In genomic region chr5:52469420-52469819, GRCh38 we compare ENCODE assay signal across 13 cellular contexts.
A peak's percentile ranks its signal among the peaks of the same experiment; 100 is the strongest.
DNase-seq lines count a peak whose midpoint lies in the region; ATAC-seq and TF ChIP-seq lines count a peak whose summit lies in the region.
"Had no signal": no experiment of that assay in that cellular context is flagged by ENCODE, and none has a peak within 500 bp of the region (broad histone marks: within the 10 kb centered on the region; RNA-seq: fewer than 3 reads in every experiment).

No MANE protein-coding gene starts in this region.

- in situ Hi-C loops in HAP-1 (cut with MboI; ENCODE audit: low sequenced_read_pairs): no loop called here

- CTCF ChIA-PET in CD8-positive, alpha-beta memory T cell (lab: Charles Lee): no interaction called here

- H3K36me3 ChIP-seq in CD8-positive, alpha-beta memory T cell (ENCODE audit: insufficient read depth, low read length): no peaks in the 10 kb centered on the region
- H3K36me3 ChIP-seq in HAP-1 (replicated peaks): no peaks in the 10 kb centered on the region
- H3K36me3 ChIP-seq: right atrium auricular region had no signal

- H3K27me3 ChIP-seq in CD8-positive, alpha-beta memory T cell (ENCODE audit: insufficient read depth, low read length, poor library complexity, severe bottlenecking): no peaks in the 10 kb centered on the region
- H3K27me3 ChIP-seq in HAP-1 (ENCODE audit: low read depth): peaks cover 1% of the 10 kb centered on the region; the same call in 1 of the 2 replicates
- H3K27me3 ChIP-seq: right atrium auricular region had no signal

- H3K9me3 Mint-ChIP-seq in CD8-positive, alpha-beta memory T cell: no peaks in the 10 kb centered on the region
- H3K9me3 Mint-ChIP-seq in activated naive CD8-positive, alpha-beta T cell treated with anti-CD3 and anti-CD28 coated beads, Interleukin-2, amount 50 U/mL, for 24 hours: no peaks in the 10 kb centered on the region

- no peaks in the 10 kb centered on the region for H3K4me1 ChIP-seq in CD8-positive, alpha-beta memory T cell (ENCODE audit: insufficient read depth, low read length)
- H3K4me1 ChIP-seq in HAP-1: no peaks in the 10 kb centered on the region
- H3K4me1 ChIP-seq: right atrium auricular region had no signal

- ATAC-seq in GM19023 (IDR thresholded peaks at IDR 0.05; ENCODE audit: unreplicated experiment) (peak; percentile 70), HG03442 (IDR thresholded peaks at IDR 0.05; ENCODE audit: unreplicated experiment) (peak; percentile 90), HG02938 (IDR thresholded peaks at IDR 0.05; ENCODE audit: unreplicated experiment) (no peak)
- peak; percentile 46 for ATAC-seq in activated naive CD8-positive, alpha-beta T cell treated with anti-CD3 and anti-CD28 coated beads, Interleukin-2, amount 50 U/mL, for 24 hours

- TF ChIP-seq CTCF in foreskin fibroblast (IDR thresholded peaks at IDR 0.05; ENCODE audit: low read depth, low read length): no peak

- POLR2A ChIA-PET in CD8-positive, alpha-beta memory T cell (lab: Charles Lee): no interaction called here

- H3K9me3 ChIP-seq in CD8-positive, alpha-beta memory T cell (ENCODE audit: low read length): no peaks in the 10 kb centered on the region
- no peaks in the 10 kb centered on the region for H3K9me3 ChIP-seq in HAP-1
- H3K9me3 ChIP-seq: right atrium auricular region had no signal

- no peaks in the 10 kb centered on the region for H3K36me3 Mint-ChIP-seq in CD8-positive, alpha-beta memory T cell
- H3K36me3 Mint-ChIP-seq in activated naive CD8-positive, alpha-beta T cell treated with anti-CD3 and anti-CD28 coated beads, Interleukin-2, amount 50 U/mL, for 24 hours (ENCODE audit: low read depth): no peaks in the 10 kb centered on the region

- peaks cover 7 to 16% (median 15%) of the 10 kb centered on the region in 3 donors for H3K4me1 Mint-ChIP-seq in CD8-positive, alpha-beta memory T cell
- peaks cover 4% of the 10 kb centered on the region for H3K4me1 Mint-ChIP-seq in activated naive CD8-positive, alpha-beta T cell treated with anti-CD3 and anti-CD28 coated beads, Interleukin-2, amount 50 U/mL, for 24 hours

- peaks cover 0 to 2% of the 10 kb centered on the region in 2 donors for H3K27me3 Mint-ChIP-seq in CD8-positive, alpha-beta memory T cell
- H3K27me3 Mint-ChIP-seq in activated naive CD8-positive, alpha-beta T cell treated with anti-CD3 and anti-CD28 coated beads, Interleukin-2, amount 50 U/mL, for 24 hours: no peaks in the 10 kb centered on the region

- H3K27ac Mint-ChIP-seq in CD8-positive, alpha-beta memory T cell: peak overlapping the region; percentile 11 to 84 (median 63)
- no peak overlapping the region for H3K27ac Mint-ChIP-seq in activated naive CD8-positive, alpha-beta T cell treated with anti-CD3 and anti-CD28 coated beads, Interleukin-2, amount 50 U/mL, for 24 hours

- DNase-seq in CD8-positive, alpha-beta memory T cell: peak in 3 of 5 donors; percentile 10 to 48 (median 14)
- no peak for DNase-seq in activated naive CD8-positive, alpha-beta T cell treated with anti-CD3 and anti-CD28 coated beads, Interleukin-2, amount 50 U/mL, for 24 hours
- DNase-seq in foreskin fibroblast (no peak), HAP-1 (ENCODE audit: low spot score in 2 of 2) (no peak), NCI-H1930 (lab: John Stamatoyannopoulos, UW) (no peak)
- DNase-seq: midbrain, NCI-H1694, PC-9 had no signal

- peak overlapping the region in 6 of 7 donors; percentile 54 to 78 (median 72) for H3K4me3 Mint-ChIP-seq in CD8-positive, alpha-beta memory T cell
- no peak overlapping the region for H3K4me3 Mint-ChIP-seq in activated naive CD8-positive, alpha-beta T cell treated with anti-CD3 and anti-CD28 coated beads, Interleukin-2, amount 50 U/mL, for 24 hours

- no peak overlapping the region for H3K27ac ChIP-seq in CD8-positive, alpha-beta memory T cell (ENCODE audit: low read depth, low read length)
- H3K27ac ChIP-seq: C4-2B, PC-9, right atrium auricular region had no signal

- no peak overlapping the region for H3K4me3 ChIP-seq in CD8-positive, alpha-beta memory T cell (ENCODE audit: low read length)
- no peak overlapping the region for H3K4me3 ChIP-seq in foreskin fibroblast (ENCODE audit: low read depth in 1 of 2, low read length in 2 of 2)
- H3K4me3 ChIP-seq in HAP-1: no peak overlapping the region
- H3K4me3 ChIP-seq: PC-9, right atrium auricular region had no signal

Comparison
In these comparisons a context has a peak if more than half of its experiments do, and no peak if none do; other contexts are left out.
1. DNase-seq: peak in CD8-positive, alpha-beta memory T cell (3 of 5); none in activated naive CD8-positive, alpha-beta T cell treated with anti-CD3 and anti-CD28 coated beads, Interleukin-2, amount 50 U/mL, for 24 hours (single experiment), foreskin fibroblast (0 of 2), HAP-1 (0 of 2) and NCI-H1930 (0 of 2).